Comparison of ENCODE assay signal across 10 cellular contexts in genomic region chr14:75831971-75832370, GRCh38.
A peak's percentile ranks its signal among the peaks of the same experiment; 100 is the strongest.
DNase-seq lines count a peak whose midpoint lies in the region; ATAC-seq and TF ChIP-seq lines count a peak whose summit lies in the region.
"Had no signal": no experiment of that assay in that cellular context is flagged by ENCODE, and none has a peak within 500 bp of the region (broad histone marks: within the 10 kb centered on the region; RNA-seq: fewer than 3 reads in every experiment).

No MANE protein-coding gene starts in this region.

- CTCF ChIA-PET in RWPE1 (lab: Yijun Ruan, JAX) = interaction anchor here (0.6 kb wide), 1 partner anchor 136 kb away, joined by 3 read pairs; no protein-coding TSS in a partner anchor

- H3K9me3 ChIP-seq in gastroesophageal sphincter (no peaks in the 10 kb centered on the region), upper lobe of left lung (no peaks in the 10 kb centered on the region)
- H3K9me3 ChIP-seq: tibial artery had no signal

- no peak for DNase-seq in activated T-cell treated with anti-CD3 and anti-CD28 coated beads, Interleukin-2, amount 50 U/mL, for 24 hours
- no peak for DNase-seq in activated T-cell treated with anti-CD3 and anti-CD28 coated beads, Interleukin-2, amount 50 U/mL, for 72 hours
- peak; percentile 20 for DNase-seq in RWPE1 (ENCODE audit: low spot score)
- peak in 1 of 2 donors; percentile 29 for DNase-seq in upper lobe of left lung
- no peak for DNase-seq in cerebellar cortex (ENCODE audit: low spot score)
- DNase-seq in substantia nigra (lab: John Stamatoyannopoulos, UW) = no peak
- DNase-seq in SKM-1 treated with dmso at 0.1 percent for 144 hours (lab: John Stamatoyannopoulos, UW; ENCODE audit: unreplicated experiment) = no peak
- DNase-seq: activated CD8-positive, alpha-beta memory T cell treated with anti-CD3 and anti-CD28 coated beads for 24 hours; tibial artery had no signal

- H3K36me3 ChIP-seq in gastroesophageal sphincter (no peaks in the 10 kb centered on the region), upper lobe of left lung (no peaks in the 10 kb centered on the region)
- H3K36me3 ChIP-seq: tibial artery had no signal

- TF ChIP-seq CTCF in RWPE1 (conservative IDR thresholded peaks at IDR 0.05; ENCODE audit: low read depth) (no peak), gastroesophageal sphincter (IDR thresholded peaks at IDR 0.05) (no peak), upper lobe of left lung (IDR thresholded peaks at IDR 0.05) (no peak)

- H3K27me3 ChIP-seq in gastroesophageal sphincter (no peaks in the 10 kb centered on the region), upper lobe of left lung (no peaks in the 10 kb centered on the region)
- H3K27me3 ChIP-seq: tibial artery had no signal

- peaks cover 34% of the 10 kb centered on the region for H3K4me1 Mint-ChIP-seq in activated T-cell treated with anti-CD3 and anti-CD28 coated beads, Interleukin-2, amount 50 U/mL, for 24 hours (ENCODE audit: low read depth)
- H3K4me1 Mint-ChIP-seq in activated T-cell treated with anti-CD3 and anti-CD28 coated beads, Interleukin-2, amount 50 U/mL, for 72 hours (ENCODE audit: low read depth) = peaks cover 5% of the 10 kb centered on the region

- no peak overlapping the region for H3K27ac ChIP-seq in RWPE1
- peak overlapping the region; percentile 38 to 61 (median 48) for H3K27ac ChIP-seq in gastroesophageal sphincter
- peak overlapping the region; percentile 46 to 57 (median 50) for H3K27ac ChIP-seq in upper lobe of left lung
- no peak overlapping the region for H3K27ac ChIP-seq in substantia nigra (ENCODE audit: low read depth, low read length, poor library complexity, severe bottlenecking)
- H3K27ac ChIP-seq: tibial artery had no signal

- no peak overlapping the region for H3K4me3 Mint-ChIP-seq in activated T-cell treated with anti-CD3 and anti-CD28 coated beads, Interleukin-2, amount 50 U/mL, for 24 hours
- H3K4me3 Mint-ChIP-seq in activated T-cell treated with anti-CD3 and anti-CD28 coated beads, Interleukin-2, amount 50 U/mL, for 72 hours = no peak overlapping the region

- WGBS in gastroesophageal sphincter (ENCODE audit: low coverage in 1 of 2), 2 donors = 21 to 43% methylated on average over 2 of the region's 2 CpGs
- WGBS in upper lobe of left lung, 2 donors = 38 to 50% methylated on average over 2 of the region's 2 CpGs

- H3K4me1 ChIP-seq in gastroesophageal sphincter = peaks cover 0 to 30% (median 7%) of the 10 kb centered on the region in 3 donors
- peaks cover 0 to 23% (median 12%) of the 10 kb centered on the region in 4 donors for H3K4me1 ChIP-seq in upper lobe of left lung

- H3K36me3 Mint-ChIP-seq in activated T-cell treated with anti-CD3 and anti-CD28 coated beads, Interleukin-2, amount 50 U/mL, for 24 hours (ENCODE audit: low read depth) = peaks cover 20% of the 10 kb centered on the region
- H3K36me3 Mint-ChIP-seq in activated T-cell treated with anti-CD3 and anti-CD28 coated beads, Interleukin-2, amount 50 U/mL, for 72 hours (ENCODE audit: insufficient read depth in 2 of 2) = peaks cover 0 to 4% of the 10 kb centered on the region in 2 donors

- no peak for ATAC-seq in activated T-cell treated with anti-CD3 and anti-CD28 coated beads, Interleukin-2, amount 50 U/mL, for 72 hours (replicated peaks in 1 of 2)
- no peak for ATAC-seq in gastroesophageal sphincter
- ATAC-seq in upper lobe of left lung (ENCODE audit: low FRiP score in 2 of 2) = peak; percentile 67 to 80

- TF ChIP-seq POLR2A in gastroesophageal sphincter (IDR thresholded peaks at IDR 0.05) (no peak), upper lobe of left lung (IDR thresholded peaks at IDR 0.05) (no peak)

- H3K27ac Mint-ChIP-seq in activated T-cell treated with anti-CD3 and anti-CD28 coated beads, Interleukin-2, amount 50 U/mL, for 24 hours = peak overlapping the region; percentile 87
- no peak overlapping the region for H3K27ac Mint-ChIP-seq in activated T-cell treated with anti-CD3 and anti-CD28 coated beads, Interleukin-2, amount 50 U/mL, for 72 hours

- H3K4me3 ChIP-seq in gastroesophageal sphincter = no peak overlapping the region
- peak overlapping the region in 1 of 4 donors; percentile 18 for H3K4me3 ChIP-seq in upper lobe of left lung
- H3K4me3 ChIP-seq: tibial artery had no signal

- H3K9me3 Mint-ChIP-seq in activated T-cell treated with anti-CD3 and anti-CD28 coated beads, Interleukin-2, amount 50 U/mL, for 24 hours = no peaks in the 10 kb centered on the region
- no peaks in the 10 kb centered on the region for H3K9me3 Mint-ChIP-seq in activated T-cell treated with anti-CD3 and anti-CD28 coated beads, Interleukin-2, amount 50 U/mL, for 72 hours

- TF ChIP-seq EP300 in gastroesophageal sphincter (IDR thresholded peaks at IDR 0.05) (no peak), upper lobe of left lung (IDR thresholded peaks at IDR 0.05) (no peak)

- no peaks in the 10 kb centered on the region for H3K27me3 Mint-ChIP-seq in activated T-cell treated with anti-CD3 and anti-CD28 coated beads, Interleukin-2, amount 50 U/mL, for 24 hours
- H3K27me3 Mint-ChIP-seq in activated T-cell treated with anti-CD3 and anti-CD28 coated beads, Interleukin-2, amount 50 U/mL, for 72 hours (ENCODE audit: low read depth) = no peaks in the 10 kb centered on the region

- POLR2A ChIA-PET in RWPE1 (lab: Yijun Ruan, JAX; ENCODE audit: low non-redundant PET) = no interaction called here

Comparison
In these comparisons a context has a peak if more than half of its experiments do, and no peak if none do; other contexts are left out.
1. ATAC-seq: peak in upper lobe of left lung (2 of 2); none in activated T-cell treated with anti-CD3 and anti-CD28 coated beads, Interleukin-2, amount 50 U/mL, for 72 hours (0 of 2) and gastroesophageal sphincter (single experiment).
2. H3K27ac ChIP-seq: peak in gastroesophageal sphincter (4 of 4) and upper lobe of left lung (4 of 4); none in RWPE1 (single experiment) and substantia nigra (single experiment).